ENCODE assay signal across 20 cellular contexts in the genomic region with DNA sequence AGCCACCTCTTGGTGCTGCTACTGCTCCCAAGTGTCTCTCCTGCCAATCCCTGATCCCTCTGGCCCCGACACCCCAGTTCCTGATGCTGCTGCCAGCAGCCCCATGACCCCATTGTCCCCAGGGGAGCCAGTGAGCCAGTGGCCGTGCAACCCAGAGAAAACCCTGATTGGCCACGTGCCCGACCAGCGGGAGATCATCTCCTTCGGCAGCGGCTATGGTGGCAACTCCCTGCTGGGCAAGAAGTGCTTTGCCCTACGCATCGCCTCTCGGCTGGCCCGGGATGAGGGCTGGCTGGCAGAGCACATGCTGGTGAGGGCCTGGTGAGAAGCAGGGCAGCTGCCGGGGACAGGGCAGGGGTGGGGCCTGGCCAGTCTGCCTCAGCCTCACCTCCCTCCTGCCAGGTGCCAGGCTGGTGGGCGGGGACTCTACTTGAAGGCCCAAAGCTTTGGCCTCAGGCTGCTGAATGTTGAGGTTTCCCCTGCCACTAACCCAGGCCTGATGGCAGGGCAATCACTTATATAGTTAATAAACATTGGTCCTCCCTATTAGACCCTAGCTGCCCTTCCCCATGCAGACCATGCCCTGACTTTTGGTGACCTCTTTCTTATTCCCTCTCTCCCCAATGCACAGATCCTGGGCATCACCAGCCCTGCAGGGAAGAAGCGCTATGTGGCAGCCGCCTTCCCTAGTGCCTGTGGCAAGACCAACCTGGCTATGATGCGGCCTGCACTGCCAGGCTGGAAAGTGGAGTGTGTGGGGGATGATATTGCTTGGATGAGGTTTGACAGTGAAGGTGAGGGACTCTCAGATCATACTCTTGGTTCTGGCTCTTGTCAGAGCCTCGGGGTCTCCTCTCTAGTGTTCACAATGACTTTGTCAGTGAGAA. TPM values are rescaled to one million over a fixed set of nuclear protein-coding genes. Genes with fewer than 3 reads are reported as not detected.
DNase-seq lines count a peak whose midpoint lies in the region; TF ChIP-seq lines count a peak whose summit lies in the region.
"Had no signal": no experiment of that assay in that cellular context is flagged by ENCODE, and none has a peak within 500 bp of the region (broad histone marks: within the 10 kb centered on the region; RNA-seq: fewer than 3 reads in every experiment).

No MANE protein-coding gene starts in this region.

- intact Hi-C loops in spleen (cut with DNase I; ENCODE audit: low total_unique reads), result no loop called here

- H4K20me1 ChIP-seq in Karpas-422 (ENCODE audit: insufficient read depth, low read depth, low read length), result no peaks in the 10 kb centered on the region

- H3K36me3 ChIP-seq in HEK293 (ENCODE audit: control insufficient read depth in 2 of 2, insufficient read depth in 1 of 2, low read length in 2 of 2) (peaks cover 0 to 59% of the 10 kb centered on the region in 2 experiments; a peak in 2 of 3 replicates), spleen (peaks cover 0 to 77% (median 52%) of the 10 kb centered on the region in 6 donors), Karpas-422 (ENCODE audit: insufficient read depth, low read length) (peaks cover 46% of the 10 kb centered on the region)

- H3K27me3 ChIP-seq in spleen (replicated peaks in 1 of 7) (no peaks in the 10 kb centered on the region), Karpas-422 (ENCODE audit: low read length) (no peaks in the 10 kb centered on the region)
- H3K27me3 ChIP-seq: foreskin keratinocyte had no signal

- no peaks in the 10 kb centered on the region for H3K9me3 ChIP-seq in HEK293 (ENCODE audit: control insufficient read depth, insufficient read depth, low read depth, low read length)
- no peaks in the 10 kb centered on the region for H3K9me3 ChIP-seq in spleen
- no peaks in the 10 kb centered on the region for H3K9me3 ChIP-seq in Karpas-422 (ENCODE audit: low read length)

- no peaks in the 10 kb centered on the region for H3K9me2 ChIP-seq in Karpas-422 (replicated peaks; ENCODE audit: insufficient read depth, low read length)

- no peak overlapping the region for H2AFZ ChIP-seq in Karpas-422 (ENCODE audit: low read length)
- H2AFZ ChIP-seq: GM23338 had no signal

- CTCF ChIA-PET in HEK293 (lab: Yijun Ruan, JAX), result interaction anchor here (1.1 to 3.0 kb wide), 4 partner anchors 10 to 62 kb away, joined by 3 to 20 read pairs (median 10); partner anchors contain the start of gene IRF9

- no peak overlapping the region for H3K27ac ChIP-seq in HEK293 (ENCODE audit: extremely low read depth, low read depth, low read length)
- H3K27ac ChIP-seq in spleen, result no peak overlapping the region
- H3K27ac ChIP-seq in Karpas-422 (ENCODE audit: low read length), result no peak overlapping the region
- H3K27ac ChIP-seq: foreskin keratinocyte, HL-60 had no signal

- H3K79me2 ChIP-seq in Karpas-422 (ENCODE audit: low read length), result peaks cover 18% of the 10 kb centered on the region

- H3K4me3 ChIP-seq in HEK293 (ENCODE audit: low read depth, low read length) (no peak overlapping the region), spleen (no peak overlapping the region), Karpas-422 (ENCODE audit: low read length) (no peak overlapping the region)
- H3K4me3 ChIP-seq: GM23338 had no signal

- no peak overlapping the region for H3K4me2 ChIP-seq in Karpas-422 (ENCODE audit: low read depth, low read length, poor library complexity, severe bottlenecking)
- H3K4me2 ChIP-seq: GM23338 had no signal

- H3K4me1 ChIP-seq in HEK293 (ENCODE audit: control insufficient read depth, insufficient read depth, low read length) (no peaks in the 10 kb centered on the region), spleen (peaks cover 6 to 31% (median 15%) of the 10 kb centered on the region in 6 donors), Karpas-422 (ENCODE audit: low read length) (peaks cover 10% of the 10 kb centered on the region)
- H3K4me1 ChIP-seq: foreskin keratinocyte had no signal

- no peak overlapping the region for H3K9ac ChIP-seq in Karpas-422 (ENCODE audit: low read length)

- WGBS in spleen, 5 donors, result 92 to 96% (median 94%) methylated on average over 10 to 17 of the region's 17 CpGs

- peak; percentile 39 for DNase-seq in NCI-H345 treated with DMSO at 0.1 percent for 48 hours (lab: John Stamatoyannopoulos, UW; ENCODE audit: unreplicated experiment)
- DNase-seq in globus pallidus (ENCODE audit: low spot score), result peak; percentile 43
- DNase-seq in spleen, result peak; percentile 74
- no peak for DNase-seq in NCI-H748 (lab: John Stamatoyannopoulos, UW; ENCODE audit: unreplicated experiment)
- no peak for DNase-seq in Karpas-422
- no peak for DNase-seq in stimulated activated CD4-positive, alpha-beta T cell treated with anti-CD3 and anti-CD28 coated beads, Interleukin-1b, Interleukin-23, amount 100 ng/mL, for 48 hours
- DNase-seq: activated CD4-positive, alpha-beta T cell treated with anti-CD3 and anti-CD28 coated beads for 1 hour; activated CD8-positive, alpha-beta memory T cell treated with anti-CD3 and anti-CD28 coated beads, Interleukin-2, amount 10 ng/mL, durations not matched to agents 7 days and 5 days; activated effector memory CD4-positive, alpha-beta T cell treated with anti-CD3 and anti-CD28 coated beads, Interleukin-2, amount 50 U/mL, for 16 hours; cortex of kidney; foreskin keratinocyte; KBM-7; NCI-H1048; SHP77 treated with DMSO at 0.1 percent for 48 hours; stimulated activated CD4-positive, alpha-beta T cell treated with anti-CD3 and anti-CD28 coated beads, Interleukin-2, amount 100 ng/mL, for 48 hours; T-helper 9 cell had no signal

- TF ChIP-seq POLR2A in spleen (IDR thresholded peaks at IDR 0.05), result no peak

- TF ChIP-seq CTCF in HEK293 (tag by site-specific recombination; IDR thresholded peaks at IDR 0.05), result no peak
- no peak for TF ChIP-seq CTCF in spleen (IDR thresholded peaks at IDR 0.05 in 8 of 11, conservative IDR thresholded peaks at IDR 0.05 in 3 of 11)

- POLR2A ChIA-PET in HEK293 (lab: Yijun Ruan, JAX), result interaction anchor here (1.6 to 1.9 kb wide), 2 partner anchors 15 kb away, joined by 4 to 6 read pairs; partner anchors contain the start of genes DCAF11 and NRL

TF ChIP-seq in HEK293, 187 proteins besides CTCF, POLR2A, EP300 and RAD21 (continues in another document):
- TF ChIP-seq ZIC2 (tag by site-specific recombination; IDR thresholded peaks at IDR 0.05), result peak; percentile 98
- no peak for TF ChIP-seq ZNF571 (tag by site-specific recombination; IDR thresholded peaks at IDR 0.05)
- TF ChIP-seq BCL11B (tag by site-specific recombination; IDR thresholded peaks at IDR 0.05; ENCODE audit: low read depth), result no peak
- no peak for TF ChIP-seq PRDM2 (tag by site-specific recombination; IDR thresholded peaks at IDR 0.05; ENCODE audit: borderline replicate concordance)
- TF ChIP-seq ZNF677 (tag by site-specific recombination; IDR thresholded peaks at IDR 0.05), result no peak

RNA-seq across cellular contexts. Expression of gene PCK2, which starts 5.1 kb away (rescaled TPM):
- total RNA-seq in spleen, result 10 to 100 TPM; 31.4 to 52.3 (median 34.9) TPM
- 10 to 100 TPM; 25.3 to 35.7 (median 27.9) TPM for polyA plus RNA-seq in spleen
- total RNA-seq in Karpas-422 (2014; rRNA removed; shearing (Covaris generic); ENCODE audit: low replicate concordance), result 106 and 151 TPM in 2 replicates

RNA-seq across cellular contexts. Expression of gene DCAF11, which starts 15.4 kb away (rescaled TPM):
- 100 to 1,000 TPM in 2 of 7 donors, 10 to 100 TPM in 5; 73.8 to 110 (median 80.9) TPM for total RNA-seq in spleen
- polyA plus RNA-seq in spleen, result 10 to 100 TPM; 28.7 to 42.5 (median 32.4) TPM
- total RNA-seq in Karpas-422 (2014; rRNA removed; shearing (Covaris generic); ENCODE audit: low replicate concordance), result 93.5 and 103 TPM in 2 replicates

RNA-seq across cellular contexts. Expression of gene NRL, which starts 15.6 kb away (rescaled TPM):
- total RNA-seq in spleen, result 1 to 10 TPM; 2.0 to 7.8 (median 4.2) TPM
- polyA plus RNA-seq in spleen, result 1 to 10 TPM; 2.7 to 4.7 (median 3.7) TPM
- total RNA-seq in Karpas-422 (2014; rRNA removed; shearing (Covaris generic); ENCODE audit: low replicate concordance), result 1.5 and 2.5 TPM in 2 replicates

RNA-seq across cellular contexts. Expression of gene CPNE6, which starts 27.8 kb away (rescaled TPM):
- under 1 TPM in 1 of 7 donors, not detected in 6; 0.13 TPM for total RNA-seq in spleen
- polyA plus RNA-seq in spleen, result under 1 TPM in 1 of 3 donors, not detected in 2; 0.03 TPM
- 0.04 and 1.3 TPM in 2 replicates for total RNA-seq in Karpas-422 (2014; rRNA removed; shearing (Covaris generic); ENCODE audit: low replicate concordance)
- total RNA-seq: foreskin keratinocyte, GM23338 had no signal
- polyA plus RNA-seq: foreskin keratinocyte had no signal

RNA-seq across cellular contexts. Expression of gene FITM1, which starts 31.3 kb away (rescaled TPM):
- 10 to 100 TPM in 2 of 7 donors, 1 to 10 TPM in 5; 3.7 to 12.9 (median 9.0) TPM for total RNA-seq in spleen
- polyA plus RNA-seq in spleen, result 1 to 10 TPM; 4.6 to 9.6 (median 8.3) TPM
- total RNA-seq in Karpas-422 (2014; rRNA removed; shearing (Covaris generic); ENCODE audit: low replicate concordance), result 0.89 and 1.6 TPM in 2 replicates
- total RNA-seq: GM23338, temporal lobe had no signal

Comparison
In these comparisons a context has a peak if more than half of its experiments do, and no peak if none do; other contexts are left out.
1. DNase-seq: peak in NCI-H345 treated with DMSO at 0.1 percent for 48 hours (single experiment), globus pallidus (single experiment) and spleen (single experiment); none in NCI-H748 (single experiment), Karpas-422 (single experiment) and stimulated activated CD4-positive, alpha-beta T cell treated with anti-CD3 and anti-CD28 coated beads, Interleukin-1b, Interleukin-23, amount 100 ng/mL, for 48 hours (single experiment).